Comparison of ENCODE assay signal across 9 cellular contexts in genomic region chr11:44575288-44575672, GRCh38. TPM values are rescaled to one million over a fixed set of nuclear protein-coding genes. Genes with fewer than 3 reads are reported as not detected.
DNase-seq lines count a peak whose midpoint lies in the region; ATAC-seq, FAIRE-seq and TF ChIP-seq lines count a peak whose summit lies in the region.
"Had no signal": no experiment of that assay in that cellular context is flagged by ENCODE, and none has a peak within 500 bp of the region (broad histone marks: within the 10 kb centered on the region; RNA-seq: fewer than 3 reads in every experiment).

No MANE protein-coding gene starts in this region.

- TF ChIP-seq CTCF in choroid plexus epithelial cell (conservative IDR thresholded peaks at IDR 0.05; ENCODE audit: low read depth, low read length) (peak; percentile 0), gastroesophageal sphincter (IDR thresholded peaks at IDR 0.05) (no peak)

- no peak for TF ChIP-seq EP300 in gastroesophageal sphincter (IDR thresholded peaks at IDR 0.05)

- peaks cover 0 to 14% (median 0%) of the 10 kb centered on the region in 3 donors for H3K4me1 ChIP-seq in gastroesophageal sphincter

- DNase-seq in RCC 7860 (ENCODE audit: low spot score) (peak; percentile 70), choroid plexus epithelial cell (ENCODE audit: low read depth) (peak; percentile 47), mesenteric fat pad (ENCODE audit: low spot score) (no peak), NCI-H2196 (lab: John Stamatoyannopoulos, UW; ENCODE audit: unreplicated experiment) (no peak)
- DNase-seq in stimulated activated CD4-positive, alpha-beta T cell treated with anti-CD3 and anti-CD28 coated beads, Interleukin-4, amount 100 ng/mL, for 4 hours: peak; percentile 57 to 78
- DNase-seq: NCI-H2029 treated with DMSO at 0.1 percent for 48 hours had no signal

- no peaks in the 10 kb centered on the region for H3K9me3 ChIP-seq in gastroesophageal sphincter

- no peak overlapping the region for H3K4me3 ChIP-seq in choroid plexus epithelial cell (ENCODE audit: low read depth, low read length)
- no peak overlapping the region for H3K4me3 ChIP-seq in gastroesophageal sphincter

- peaks cover 0 to 4% of the 10 kb centered on the region in 2 donors for H3K36me3 ChIP-seq in gastroesophageal sphincter

- no peaks in the 10 kb centered on the region for H3K27me3 ChIP-seq in gastroesophageal sphincter

- no peak overlapping the region for H3K27ac ChIP-seq in gastroesophageal sphincter

- in situ Hi-C loops in GM18951 (cut with MboI; ENCODE audit: low sequenced_read_pairs, unreplicated experiment): no loop called here

- no peak for ATAC-seq in HG03520 (IDR thresholded peaks at IDR 0.05; ENCODE audit: unreplicated experiment)
- ATAC-seq in gastroesophageal sphincter: no peak

- no CpG with 5 or more reads among the region's 2 CpGs for WGBS in gastroesophageal sphincter (ENCODE audit: low coverage in 1 of 2), 2 donors

- TF ChIP-seq POLR2A in GM18951 (IDR thresholded peaks at IDR 0.05; ENCODE audit: extremely low read depth, insufficient read depth, insufficient read length): peak; percentile 15
- TF ChIP-seq POLR2A in gastroesophageal sphincter (IDR thresholded peaks at IDR 0.05): no peak

- peak; percentile 83 for FAIRE-seq in RCC 7860 (lab: Jason Lieb, UNC)

RNA-seq across cellular contexts. Expression of gene CD82, which starts 9.8 kb away (rescaled TPM):
- total RNA-seq in mesenteric fat pad (67.6 TPM), gastroesophageal sphincter (10 to 100 TPM; 12.7 to 24.0 (median 19.1) TPM)

Comparison
In these comparisons a context has a peak if more than half of its experiments do, and no peak if none do; other contexts are left out.
1. DNase-seq: peak in RCC 7860 (single experiment), choroid plexus epithelial cell (single experiment) and stimulated activated CD4-positive, alpha-beta T cell treated with anti-CD3 and anti-CD28 coated beads, Interleukin-4, amount 100 ng/mL, for 4 hours (2 of 2); none in mesenteric fat pad (single experiment) and NCI-H2196 (single experiment).